Comparison of ENCODE assay signal across 9 cellular contexts in the genomic region with DNA sequence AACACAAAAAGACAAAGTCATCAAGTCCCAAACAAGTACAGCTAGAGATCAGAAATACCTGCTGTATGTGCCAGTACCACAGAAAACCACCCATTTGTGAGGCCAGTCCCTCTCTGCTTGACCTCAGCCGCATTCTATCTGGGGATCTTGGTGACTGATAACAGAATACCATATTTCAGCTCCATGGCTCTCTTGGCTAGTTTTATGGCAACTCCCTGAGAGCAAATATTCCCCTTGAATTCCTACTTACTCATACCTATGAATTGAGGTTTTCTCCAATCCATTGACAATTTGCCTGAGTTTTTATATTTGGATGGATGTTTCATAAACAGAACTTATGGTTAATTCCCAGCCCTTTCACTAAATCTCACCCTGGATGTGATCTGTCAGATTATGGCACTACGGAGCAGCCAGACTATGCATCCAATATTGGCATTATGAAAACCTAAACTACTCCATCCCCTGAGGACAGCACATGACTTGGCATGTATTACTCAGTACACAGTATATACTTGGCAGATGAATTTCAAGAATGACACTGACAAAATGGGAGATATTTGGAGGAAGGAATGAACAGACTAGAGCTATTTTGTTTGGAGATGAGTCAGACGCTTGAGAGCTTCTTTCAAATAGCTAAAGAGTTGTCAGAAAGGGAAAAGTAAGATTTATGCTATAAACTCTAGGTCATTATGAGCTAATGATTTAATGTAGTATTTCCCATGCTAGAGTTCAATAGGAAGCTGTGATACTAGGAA.
DNase-seq lines count a peak whose midpoint lies in the region; ATAC-seq and TF ChIP-seq lines count a peak whose summit lies in the region.
"Had no signal": no experiment of that assay in that cellular context is flagged by ENCODE, and none has a peak within 500 bp of the region (broad histone marks: within the 10 kb centered on the region; RNA-seq: fewer than 3 reads in every experiment).

No MANE protein-coding gene starts in this region.

- intact Hi-C loops in CD14-positive monocyte (cut with micrococcal nuclease) = no loop called here

- H3K36me3 Mint-ChIP-seq in CD14-positive monocyte = peaks cover 13% of the 10 kb centered on the region in 2 donors

- no peak overlapping the region for H3K4me3 Mint-ChIP-seq in CD14-positive monocyte

- no peak for TF ChIP-seq CTCF in AG09309 (IDR thresholded peaks at IDR 0.05; ENCODE audit: control insufficient read depth, insufficient read depth, low read depth, low read length, missing control alignments)
- no peak for TF ChIP-seq CTCF in CD14-positive monocyte (IDR thresholded peaks at IDR 0.05)

- peak; percentile 39 for ATAC-seq in GM21390 (IDR thresholded peaks at IDR 0.05; ENCODE audit: unreplicated experiment)

- no peak overlapping the region for H3K4me3 ChIP-seq in AG09309 (ENCODE audit: control insufficient read depth, low read depth, low read length)
- H3K4me3 ChIP-seq: skin epidermis had no signal

- no peak overlapping the region for H3K27ac Mint-ChIP-seq in CD14-positive monocyte

- in situ Hi-C loops in ACHN (cut with HindIII; ENCODE audit: low pct_ligation_motif_present, low pct_unique_long_range_greater_than_20kb, low sequenced_read_pairs) = no loop called here

- H3K4me1 Mint-ChIP-seq in CD14-positive monocyte = peaks cover 6% of the 10 kb centered on the region

- peak; percentile 47 for DNase-seq in AG09309 (ENCODE audit: low read depth)
- DNase-seq in HS-5 (ENCODE audit: low read depth) = peak; percentile 84
- peak; percentile 62 for DNase-seq in dedifferentiated amniotic fluid mesenchymal stem cell (ENCODE audit: extremely low spot score)
- DNase-seq in ACHN = no peak
- no peak for DNase-seq in HT-29 (ENCODE audit: low spot score)
- DNase-seq in CD14-positive monocyte (ENCODE audit: low spot score) = no peak
- no peak for DNase-seq in retina

- H3K27me3 Mint-ChIP-seq in CD14-positive monocyte (ENCODE audit: low read depth in 3 of 3) = peaks cover 0 to 3% (median under 1%) of the 10 kb centered on the region in 3 donors

- no peaks in the 10 kb centered on the region for H3K9me3 Mint-ChIP-seq in CD14-positive monocyte

Comparison
In these comparisons a context has a peak if more than half of its experiments do, and no peak if none do; other contexts are left out.
1. DNase-seq: peak in AG09309 (single experiment), HS-5 (single experiment) and dedifferentiated amniotic fluid mesenchymal stem cell (single experiment); none in ACHN (single experiment), HT-29 (single experiment), CD14-positive monocyte (single experiment) and retina (single experiment).